Comparison of ENCODE assay signal across 18 cellular contexts in the genomic region with DNA sequence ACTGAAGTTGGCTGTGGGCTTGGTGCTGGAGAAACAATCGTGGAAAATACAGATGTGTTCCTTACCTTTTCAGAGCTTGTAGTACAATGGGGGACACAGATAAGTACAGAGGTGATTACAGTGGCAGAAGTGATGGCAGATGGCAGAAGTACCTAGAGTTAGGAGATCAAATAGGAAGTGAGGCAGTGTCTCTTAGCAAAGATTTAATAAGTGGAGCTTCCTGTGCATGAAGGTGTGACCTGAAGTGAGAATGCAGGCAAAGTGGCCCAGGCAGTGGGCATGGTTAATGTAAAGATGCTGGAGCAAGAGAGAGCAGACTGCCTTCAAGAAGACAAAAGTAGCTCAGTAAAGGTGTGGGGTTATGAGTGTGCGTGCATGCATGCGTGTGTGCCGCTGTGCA.
"Had no signal": no experiment of that assay in that cellular context is flagged by ENCODE, and none has a peak within 500 bp of the region (broad histone marks: within the 10 kb centered on the region; RNA-seq: fewer than 3 reads in every experiment).

No MANE protein-coding gene starts in this region.

- H3K9me3 Mint-ChIP-seq: activated naive CD4-positive, alpha-beta T cell treated with anti-CD3 and anti-CD28 coated beads, Interleukin-2, amount 10 ng/mL, durations not matched to agents 7 days and 5 days; activated naive CD8-positive, alpha-beta T cell treated with anti-CD3 and anti-CD28 coated beads, Interleukin-2, amount 50 U/mL, for 24 hours had no signal

- H3K4me3 ChIP-seq: gastrocnemius medialis, tibial artery had no signal

- ATAC-seq: activated naive CD8-positive, alpha-beta T cell treated with anti-CD3 and anti-CD28 coated beads, Interleukin-2, amount 50 U/mL, for 24 hours; gastrocnemius medialis; natural killer cell treated with Interleukin-12 subunit alpha and Interleukin-12 subunit beta and Interleukin-15 and Interleukin-18, amount 100 ng/mL, for 72 hours; T-helper 17 cell had no signal

- DNase-seq: activated CD4-positive, alpha-beta T cell treated with anti-CD3 and anti-CD28 coated beads for 1 hour; activated CD8-positive, alpha-beta memory T cell treated with anti-CD3 and anti-CD28 coated beads for 24 hours; activated CD8-positive, alpha-beta memory T cell treated with anti-CD3 and anti-CD28 coated beads, Interleukin-2, amount 50 U/mL, for 48 hours; activated effector memory CD4-positive, alpha-beta T cell treated with Interleukin-2 at 50 U/mL for 16 hours; activated naive CD4-positive, alpha-beta T cell treated with anti-CD3 and anti-CD28 coated beads, Interleukin-2, amount 10 ng/mL, durations not matched to agents 7 days and 5 days; activated naive CD8-positive, alpha-beta T cell treated with anti-CD3 and anti-CD28 coated beads, Interleukin-2, amount 50 U/mL, for 24 hours; activated T-cell treated with anti-CD3 and anti-CD28 coated beads, Interleukin-2, amount 50 U/mL, for 48 hours; anterior cingulate cortex; cortex of kidney; gastrocnemius medialis; immature natural killer cell; nucleus accumbens; stimulated activated CD8-positive, alpha-beta memory T cell treated with anti-CD3 and anti-CD28 coated beads, Interleukin-4, amount 100 ng/mL, for 48 hours; stimulated activated naive CD4-positive, alpha-beta T cell treated with Interleukin-2 at 50 U/mL for 16 hours; T-helper 17 cell; tibial artery had no signal

- H3K4me1 ChIP-seq: gastrocnemius medialis had no signal

- H3K36me3 Mint-ChIP-seq: activated naive CD4-positive, alpha-beta T cell treated with anti-CD3 and anti-CD28 coated beads, Interleukin-2, amount 10 ng/mL, durations not matched to agents 7 days and 5 days; immature natural killer cell; natural killer cell treated with Interleukin-12 subunit alpha and Interleukin-12 subunit beta and Interleukin-15 and Interleukin-18, amount 100 ng/mL, for 72 hours had no signal

- H3K27me3 Mint-ChIP-seq: activated naive CD4-positive, alpha-beta T cell treated with anti-CD3 and anti-CD28 coated beads, Interleukin-2, amount 10 ng/mL, durations not matched to agents 7 days and 5 days; activated naive CD8-positive, alpha-beta T cell treated with anti-CD3 and anti-CD28 coated beads, Interleukin-2, amount 50 U/mL, for 24 hours; natural killer cell treated with Interleukin-12 subunit alpha and Interleukin-12 subunit beta and Interleukin-15 and Interleukin-18, amount 100 ng/mL, for 72 hours; T-helper 17 cell had no signal

- H3K9me3 ChIP-seq: gastrocnemius medialis, tibial artery had no signal

- H3K27ac ChIP-seq: gastrocnemius medialis, tibial artery, VCaP had no signal

- H3K27ac Mint-ChIP-seq: activated naive CD4-positive, alpha-beta T cell treated with anti-CD3 and anti-CD28 coated beads, Interleukin-2, amount 10 ng/mL, durations not matched to agents 7 days and 5 days; activated naive CD8-positive, alpha-beta T cell treated with anti-CD3 and anti-CD28 coated beads, Interleukin-2, amount 50 U/mL, for 24 hours; immature natural killer cell; natural killer cell treated with Interleukin-12 subunit alpha and Interleukin-12 subunit beta and Interleukin-15 and Interleukin-18, amount 100 ng/mL, for 72 hours; T-helper 17 cell had no signal

- H3K4me1 Mint-ChIP-seq: activated naive CD4-positive, alpha-beta T cell treated with anti-CD3 and anti-CD28 coated beads, Interleukin-2, amount 10 ng/mL, durations not matched to agents 7 days and 5 days had no signal

- H3K4me3 Mint-ChIP-seq: activated naive CD4-positive, alpha-beta T cell treated with anti-CD3 and anti-CD28 coated beads, Interleukin-2, amount 10 ng/mL, durations not matched to agents 7 days and 5 days; activated naive CD8-positive, alpha-beta T cell treated with anti-CD3 and anti-CD28 coated beads, Interleukin-2, amount 50 U/mL, for 24 hours; immature natural killer cell; natural killer cell treated with Interleukin-12 subunit alpha and Interleukin-12 subunit beta and Interleukin-15 and Interleukin-18, amount 100 ng/mL, for 72 hours; T-helper 17 cell had no signal
